In genomic region chr11:67482736-67483497, GRCh38 we compare ENCODE assay signal across 8 cellular contexts. TPM values are rescaled to one million over a fixed set of nuclear protein-coding genes. Genes with fewer than 3 reads are reported as not detected.
DNase-seq lines count a peak whose midpoint lies in the region; ATAC-seq lines count a peak whose summit lies in the region.

TSS of gene AIP (plus strand) at chr11:67483026. CDS start at chr11:67483159, 133 bp downstream.

- H3K27me3 Mint-ChIP-seq in effector memory CD8-positive, alpha-beta T cell = no peaks in the 10 kb centered on the region
- no peaks in the 10 kb centered on the region for H3K27me3 Mint-ChIP-seq in memory B cell

- peaks cover 49 to 51% of the 10 kb centered on the region in 2 donors for H3K4me1 Mint-ChIP-seq in effector memory CD8-positive, alpha-beta T cell (ENCODE audit: low read depth in 2 of 2)
- peaks cover 46% of the 10 kb centered on the region for H3K4me1 Mint-ChIP-seq in memory B cell

- H3K27ac Mint-ChIP-seq in effector memory CD8-positive, alpha-beta T cell = peak within 1 kb of the TSS; percentile 96 to 97
- peak within 1 kb of the TSS; percentile 92 for H3K27ac Mint-ChIP-seq in memory B cell

- H3K4me3 Mint-ChIP-seq in effector memory CD8-positive, alpha-beta T cell = peak within 1 kb of the TSS; percentile 91 to 94
- H3K4me3 Mint-ChIP-seq in memory B cell = peak within 1 kb of the TSS; percentile 99

- DNase-seq in COR-L47 (lab: John Stamatoyannopoulos, UW) (peak; percentile 97), HT1080 (ENCODE audit: low read depth) (peak; percentile 96), NOMO-1 treated with DMSO at 0.1 percent for 48 hours (lab: John Stamatoyannopoulos, UW; ENCODE audit: unreplicated experiment) (peak; percentile 98), memory B cell (ENCODE audit: low spot score in 2 of 2) (peak; percentile 94)
- peak; percentile 90 to 94 for DNase-seq in activated CD8-positive, alpha-beta memory T cell treated with anti-CD3 and anti-CD28 coated beads for 4 hours (ENCODE audit: low read depth in 2 of 2)
- peak; percentile 97 to 99 (median 97) for DNase-seq in effector memory CD8-positive, alpha-beta T cell
- peak; percentile 92 for DNase-seq in stimulated activated CD8-positive, alpha-beta memory T cell treated with anti-CD3 and anti-CD28 coated beads, Interleukin-12 subunit alpha, Interleukin-12 subunit beta, amount 100 ng/mL, for 24 hours (ENCODE audit: extremely low read depth)

- H3K9me3 Mint-ChIP-seq in effector memory CD8-positive, alpha-beta T cell = no peaks in the 10 kb centered on the region
- H3K9me3 Mint-ChIP-seq in memory B cell = no peaks in the 10 kb centered on the region

- ATAC-seq in GM21360 (IDR thresholded peaks at IDR 0.05; ENCODE audit: unreplicated experiment) = peak; percentile 57
- peak; percentile 78 for ATAC-seq in effector memory CD8-positive, alpha-beta T cell (replicated peaks)
- ATAC-seq in memory B cell (ENCODE audit: low read depth) = peak; percentile 81

- H3K36me3 Mint-ChIP-seq in effector memory CD8-positive, alpha-beta T cell (ENCODE audit: insufficient read depth) = peaks cover 43% of the 10 kb centered on the region
- peaks cover 3% of the 10 kb centered on the region for H3K36me3 Mint-ChIP-seq in memory B cell

RNA-seq across cellular contexts. Expression of gene AIP, which starts in this region (rescaled TPM):
- total RNA-seq in HT1080 (2014; rRNA removed; shearing (Covaris generic)) = 81.5 and 91.2 TPM in 2 replicates
- 65.3 and 67.3 TPM in 2 replicates for polyA plus RNA-seq in HT1080 (2015; cell fraction: cytosol; rRNA removed)
- 43.6 and 54.0 TPM in 2 replicates for polyA plus RNA-seq in HT1080 (2015; cell fraction: nucleus; rRNA removed)

Comparison
In these comparisons a context has a peak if more than half of its experiments do, and no peak if none do; other contexts are left out.
1. Peak in every context shown above with its lines: DNase-seq and ATAC-seq.